10 cellular contexts compared by ENCODE assay signal in the genomic region with DNA sequence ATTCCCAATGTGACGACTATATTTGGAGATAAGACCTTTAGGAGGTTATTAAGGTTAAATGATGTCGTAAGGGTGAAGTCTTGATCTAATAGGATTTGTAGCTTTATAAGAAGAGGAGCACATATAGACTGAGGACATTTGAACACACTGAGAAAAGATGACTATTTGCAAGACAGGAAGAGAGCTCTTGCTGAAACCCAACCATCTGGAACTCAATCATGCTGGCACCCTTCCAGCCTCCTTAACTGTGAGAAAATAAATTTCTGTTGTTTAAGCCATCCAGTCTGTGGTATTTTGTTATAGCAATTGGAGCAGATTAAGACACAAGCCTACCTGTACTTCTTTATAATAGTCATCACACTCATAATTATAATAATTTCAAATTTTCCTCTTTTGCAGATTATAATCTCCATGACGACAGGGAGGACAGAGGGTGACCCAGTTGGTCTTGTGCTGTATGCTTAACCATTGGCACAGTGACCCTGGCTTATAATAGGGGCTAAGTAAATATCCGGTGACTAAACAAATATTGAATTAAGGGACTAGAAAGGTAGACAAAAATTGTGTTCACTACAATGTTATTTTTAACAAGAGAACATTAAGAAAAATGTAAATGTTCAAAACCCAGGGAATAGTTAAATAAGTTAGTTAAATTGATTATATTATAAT.
A peak's percentile ranks its signal among the peaks of the same experiment; 100 is the strongest.
DNase-seq lines count a peak whose midpoint lies in the region; ATAC-seq and TF ChIP-seq lines count a peak whose summit lies in the region.
"Had no signal": no experiment of that assay in that cellular context is flagged by ENCODE, and none has a peak within 500 bp of the region (broad histone marks: within the 10 kb centered on the region; RNA-seq: fewer than 3 reads in every experiment).

No MANE protein-coding gene starts in this region.

- ATAC-seq in stimulated activated naive CD8-positive, alpha-beta T cell treated with anti-CD3 and anti-CD28 coated beads, Interleukin-15, Interleukin-2, amounts not matched to agents 100 U/mL and 50 U/mL, for 24 hours: no peak
- ATAC-seq in WTC11: no peak
- ATAC-seq: HCT116 had no signal

- peaks cover 35% of the 10 kb centered on the region for H3K4me1 Mint-ChIP-seq in WTC11

- H3K9me3 Mint-ChIP-seq in WTC11: peaks cover 16% of the 10 kb centered on the region

- no peak overlapping the region for H3K27ac Mint-ChIP-seq in WTC11

- H3K36me3 Mint-ChIP-seq in WTC11: peaks cover 8% of the 10 kb centered on the region; the same call in 1 of the 2 replicates

- CTCF ChIA-PET in WTC11 (lab: Charles Lee): no interaction called here

- H3K27me3 Mint-ChIP-seq in WTC11 (ENCODE audit: low read depth): peaks cover 2% of the 10 kb centered on the region

- TF ChIP-seq CTCF in WTC11 (IDR thresholded peaks at IDR 0.05): no peak

- H3K4me3 Mint-ChIP-seq in WTC11: no peak overlapping the region

- DNase-seq in DMS53 treated with DMSO at 0.1 percent for 48 hours (lab: John Stamatoyannopoulos, UW; ENCODE audit: unreplicated experiment) (peak; percentile 64), NCI-H1105 (lab: John Stamatoyannopoulos, UW) (peak; percentile 84), SHP77 (lab: John Stamatoyannopoulos, UW) (peak; percentile 80 to 84), kidney glomerular epithelial cell (lab: John Stamatoyannopoulos, UW) (peak; percentile 52), WTC11 (ENCODE audit: low spot score) (no peak), activated gamma-delta T cell (lab: John Stamatoyannopoulos, UW) (no peak), activated gamma-delta T cell treated with Interleukin-2 at 50 U/mL for 16 hours (no peak)
- DNase-seq in stimulated activated naive CD8-positive, alpha-beta T cell treated with anti-CD3 and anti-CD28 coated beads, Interleukin-15, Interleukin-2, amounts not matched to agents 100 U/mL and 50 U/mL, for 24 hours: no peak
- DNase-seq: activated CD8-positive, alpha-beta memory T cell treated with anti-CD3 and anti-CD28 coated beads, Interleukin-2, amount 50 U/mL, for 4 hours had no signal

- POLR2A ChIA-PET in WTC11 (lab: Charles Lee): no interaction called here

TF ChIP-seq in WTC11, 78 proteins besides CTCF, POLR2A, EP300 and RAD21:
- TF ChIP-seq GTF2I (CRISPR knock-in tag; conservative IDR thresholded peaks at IDR 0.05): no peak
- TF ChIP-seq CBFB (CRISPR knock-in tag; IDR thresholded peaks at IDR 0.05; ENCODE audit: low read depth): no peak
- no peak for TF ChIP-seq SMAD4 (CRISPR knock-in tag; IDR thresholded peaks at IDR 0.05)
- TF ChIP-seq RORB (CRISPR knock-in tag; IDR thresholded peaks at IDR 0.05): no peak
- no peak for TF ChIP-seq ZNF263 (CRISPR knock-in tag; IDR thresholded peaks at IDR 0.05; ENCODE audit: low read depth)
- no peak for TF ChIP-seq ELF4 (CRISPR knock-in tag; IDR thresholded peaks at IDR 0.05; ENCODE audit: low read depth)
- TF ChIP-seq KAT7 (CRISPR knock-in tag; IDR thresholded peaks at IDR 0.05; ENCODE audit: borderline replicate concordance): no peak
- no peak for TF ChIP-seq TEAD1 (CRISPR knock-in tag; IDR thresholded peaks at IDR 0.05)
- TF ChIP-seq NFATC4 (CRISPR knock-in tag; IDR thresholded peaks at IDR 0.05): no peak

Comparison
In these comparisons a context has a peak if more than half of its experiments do, and no peak if none do; other contexts are left out.
1. DNase-seq: peak in DMS53 treated with DMSO at 0.1 percent for 48 hours (single experiment), NCI-H1105 (single experiment), SHP77 (2 of 2) and kidney glomerular epithelial cell (single experiment); none in stimulated activated naive CD8-positive, alpha-beta T cell treated with anti-CD3 and anti-CD28 coated beads, Interleukin-15, Interleukin-2, amounts not matched to agents 100 U/mL and 50 U/mL, for 24 hours (single experiment), WTC11 (single experiment), activated gamma-delta T cell (single experiment) and activated gamma-delta T cell treated with Interleukin-2 at 50 U/mL for 16 hours (single experiment).